Comparison of ENCODE assay signal across 22 cellular contexts in genomic region chr4:6621556-6621927, GRCh38. TPM values are rescaled to one million over a fixed set of nuclear protein-coding genes. Genes with fewer than 3 reads are reported as not detected.
A peak's percentile ranks its signal among the peaks of the same experiment; 100 is the strongest.
DNase-seq lines count a peak whose midpoint lies in the region; ATAC-seq, FAIRE-seq and TF ChIP-seq lines count a peak whose summit lies in the region.
"Had no signal": no experiment of that assay in that cellular context is flagged by ENCODE, and none has a peak within 500 bp of the region (broad histone marks: within the 10 kb centered on the region; RNA-seq: fewer than 3 reads in every experiment).

No MANE protein-coding gene starts in this region.

- DNase-seq in D341Med (ENCODE audit: low spot score): peak; percentile 37
- DNase-seq in NCI-H69 (lab: John Stamatoyannopoulos, UW): peak; percentile 14
- DNase-seq in endothelial cell of umbilical vein (ENCODE audit: low read depth, low spot score): no peak
- DNase-seq in spleen: peak; percentile 51
- DNase-seq in stimulated activated CD4-positive, alpha-beta T cell treated with anti-CD3 and anti-CD28 coated beads, Interleukin-15, amount 100 ng/mL, for 24 hours: no peak
- DNase-seq in right lobe of liver: no peak
- DNase-seq in nucleus accumbens (lab: John Stamatoyannopoulos, UW): no peak
- DNase-seq: CD4-positive, alpha-beta T cell; COR-L47; DND-41; GM23248; KBM-7; MM.1S; NCI-H1092; NCI-H1436; NCI-H187 treated with DMSO at 0.1 percent for 48 hours; NCI-H748 treated with DMSO at 0.1 percent for 48 hours; NK-92 treated with Interleukin-12 subunit alpha and Interleukin-12 subunit beta, amount 100 ng/mL, for 24 hours had no signal

- H3K4me2 ChIP-seq in endothelial cell of umbilical vein (ENCODE audit: insufficient read depth, low read length): no peak overlapping the region

- H3K27ac ChIP-seq in endothelial cell of umbilical vein (ENCODE audit: insufficient read depth, low read depth, low read length): no peak overlapping the region
- no peak overlapping the region for H3K27ac ChIP-seq in spleen
- H3K27ac ChIP-seq in right lobe of liver: no peak overlapping the region
- H3K27ac ChIP-seq: GM23248, SJSA1 had no signal

- peaks cover 0 to 6% of the 10 kb centered on the region in 2 experiments for H3K36me3 ChIP-seq in endothelial cell of umbilical vein (ENCODE audit: control insufficient read depth in 2 of 2, extremely low read depth in 1 of 2, insufficient read depth in 2 of 2, low read length in 2 of 2)
- H3K36me3 ChIP-seq in spleen: peaks cover 0 to 56% (median 49%) of the 10 kb centered on the region in 6 donors
- peaks cover 0 to 16% (median 0%) of the 10 kb centered on the region in 4 donors for H3K36me3 ChIP-seq in right lobe of liver
- H3K36me3 ChIP-seq: HAP-1, SJSA1 had no signal

- WGBS in spleen, 5 donors: 77 to 90% (median 88%) methylated on average over 10 to 13 of the region's 13 CpGs
- WGBS in right lobe of liver (ENCODE audit: insufficient coverage, low coverage, low lambda C conversion rate, missing lambda C conversion rate): 67% methylated on average over 2 of the region's 13 CpGs

- CTCF ChIA-PET in endothelial cell of umbilical vein (lab: Charles Lee): no interaction called here

- BruUV-seq in endothelial cell of umbilical vein (replicated peaks; lab: Mats Ljungman, UMichigan): TSS peak; percentile 53

- no peak overlapping the region for H3K9ac ChIP-seq in endothelial cell of umbilical vein (replicated peaks; ENCODE audit: extremely low read depth, insufficient read depth, low read length)
- H3K9ac ChIP-seq: GM23248 had no signal

- H4K20me1 ChIP-seq in endothelial cell of umbilical vein (replicated peaks; ENCODE audit: control insufficient read depth, extremely low read depth, insufficient read depth, low read length): no peaks in the 10 kb centered on the region

- H3K79me2 ChIP-seq in endothelial cell of umbilical vein (ENCODE audit: control insufficient read depth, insufficient read depth, low read length): no peaks in the 10 kb centered on the region

- H3K4me3 ChIP-seq in endothelial cell of umbilical vein (replicated peaks in 1 of 3; ENCODE audit: insufficient read depth in 1 of 3, low read depth in 1 of 3, low read length in 3 of 3) (no peak overlapping the region), spleen (no peak overlapping the region), right lobe of liver (no peak overlapping the region)
- H3K4me3 ChIP-seq: GM23248, HAP-1, SJSA1 had no signal

- no peak for ATAC-seq in right lobe of liver
- ATAC-seq: Right ventricle myocardium inferior had no signal

- no peaks in the 10 kb centered on the region for H3K9me1 ChIP-seq in endothelial cell of umbilical vein (replicated peaks; ENCODE audit: control insufficient read depth, extremely low read depth, insufficient read depth, low read length)

- FAIRE-seq in endothelial cell of umbilical vein (lab: Jason Lieb, UNC): no peak
- FAIRE-seq: GM12891 had no signal

- TF ChIP-seq POLR2A in endothelial cell of umbilical vein (IDR thresholded peaks at IDR 0.05; ENCODE audit: low read depth, low read length) (no peak), spleen (IDR thresholded peaks at IDR 0.05) (no peak), right lobe of liver (IDR thresholded peaks at IDR 0.05) (no peak)

- H2AFZ ChIP-seq in endothelial cell of umbilical vein (ENCODE audit: low read depth, low read length): no peak overlapping the region
- H2AFZ ChIP-seq: GM23248 had no signal

- dilution Hi-C loops in endothelial cell of umbilical vein (cut with MboI; ENCODE audit: extremely low pct_ligation_motif_present, low sequenced_read_pairs): no loop called here

- H3K4me1 ChIP-seq in endothelial cell of umbilical vein (ENCODE audit: control insufficient read depth, extremely low read depth, insufficient read depth, low read length) (no peaks in the 10 kb centered on the region), spleen (no peaks in the 10 kb centered on the region), right lobe of liver (no peaks in the 10 kb centered on the region)
- H3K4me1 ChIP-seq: HAP-1, SJSA1 had no signal

- POLR2A ChIA-PET in endothelial cell of umbilical vein (lab: Charles Lee): no interaction called here

- intact Hi-C loops in endothelial cell of umbilical vein (cut with micrococcal nuclease) (no loop called here), spleen (cut with DNase I; ENCODE audit: low total_unique reads) (no loop called here), right lobe of liver (cut with DNase I) (no loop called here)

- H3K9me3 ChIP-seq in endothelial cell of umbilical vein (replicated peaks; ENCODE audit: control insufficient read depth, insufficient read depth, low read length): no peaks in the 10 kb centered on the region
- no peaks in the 10 kb centered on the region for H3K9me3 ChIP-seq in spleen
- no peaks in the 10 kb centered on the region for H3K9me3 ChIP-seq in right lobe of liver
- H3K9me3 ChIP-seq: HAP-1, SJSA1 had no signal

- TF ChIP-seq CTCF in endothelial cell of umbilical vein (IDR thresholded peaks at IDR 0.05; ENCODE audit: extremely low read depth in 1 of 2, insufficient read depth in 1 of 2, low read depth in 1 of 2, low read length in 2 of 2) (no peak), spleen (IDR thresholded peaks at IDR 0.05 in 8 of 11, conservative IDR thresholded peaks at IDR 0.05 in 3 of 11) (no peak), right lobe of liver (IDR thresholded peaks at IDR 0.05) (no peak)

- H3K27me3 ChIP-seq in endothelial cell of umbilical vein (ENCODE audit: control insufficient read depth in 2 of 2, insufficient read depth in 2 of 2, low read length in 2 of 2) (no peaks in the 10 kb centered on the region), spleen (replicated peaks in 1 of 7) (no peaks in the 10 kb centered on the region), right lobe of liver (no peaks in the 10 kb centered on the region)
- H3K27me3 ChIP-seq: SJSA1 had no signal

TF ChIP-seq in endothelial cell of umbilical vein, 7 proteins besides CTCF, POLR2A, EP300 and RAD21:
- TF ChIP-seq JUN (IDR thresholded peaks at IDR 0.05; ENCODE audit: borderline replicate concordance, insufficient read depth, insufficient read length, low read depth): no peak
- TF ChIP-seq MAX (IDR thresholded peaks at IDR 0.05; ENCODE audit: insufficient read depth, insufficient read length): no peak
- no peak for TF ChIP-seq POLR2AphosphoS5 (IDR thresholded peaks at IDR 0.05; ENCODE audit: insufficient read depth, low read depth, low read length)
- no peak for TF ChIP-seq EZH2 (IDR thresholded peaks at IDR 0.05; ENCODE audit: borderline replicate concordance, low read depth, low read length, severe bottlenecking)
- no peak for TF ChIP-seq MYC (IDR thresholded peaks at IDR 0.05; ENCODE audit: low read depth, low read length)
- no peak for TF ChIP-seq FOS (IDR thresholded peaks at IDR 0.05; ENCODE audit: borderline replicate concordance, insufficient read depth, low read length)
- TF ChIP-seq GATA2 (IDR thresholded peaks at IDR 0.05; ENCODE audit: insufficient read depth, insufficient read length, low read depth, low read length): no peak
TF ChIP-seq in endothelial cell of umbilical vein: peak in this region for 0.

RNA-seq across cellular contexts. Expression of gene MRFAP1, which starts 18.9 kb away (rescaled TPM):
- total RNA-seq in endothelial cell of umbilical vein (317 and 335 TPM in 2 replicates), spleen (100 to 1,000 TPM; 181 to 265 (median 227) TPM), right lobe of liver (100 to 1,000 TPM; 103 to 166 (median 129) TPM)
- polyA plus RNA-seq in endothelial cell of umbilical vein (119 and 170 TPM in 2 replicates), spleen (100 to 1,000 TPM; 133 to 299 (median 191) TPM)
- polyA plus RNA-seq in endothelial cell of umbilical vein (2011; cell fraction: cytosol; rRNA removed): 199 and 217 TPM in 2 replicates
- 103 and 123 TPM in 2 replicates for polyA plus RNA-seq in endothelial cell of umbilical vein (2011; cell fraction: nucleus; rRNA removed)
- polyA plus RNA-seq in endothelial cell of umbilical vein (2012): 279 and 381 TPM in 2 replicates
- 63.8 and 69.3 TPM in 2 replicates for polyA minus RNA-seq in endothelial cell of umbilical vein
- 46.6 TPM for polyA minus RNA-seq in endothelial cell of umbilical vein (2011; cell fraction: cytosol; rRNA and poly(A)+ RNA removed)
- polyA minus RNA-seq in endothelial cell of umbilical vein (2011; cell fraction: nucleus; rRNA and poly(A)+ RNA removed): 24.5 and 36.0 TPM in 2 replicates

RNA-seq across cellular contexts. Expression of gene MAN2B2, which starts 46.6 kb away (rescaled TPM):
- 15.7 and 24.2 TPM in 2 replicates for total RNA-seq in endothelial cell of umbilical vein
- 25.1 and 30.1 TPM in 2 replicates for polyA plus RNA-seq in endothelial cell of umbilical vein
- 14.1 and 16.0 TPM in 2 replicates for polyA plus RNA-seq in endothelial cell of umbilical vein (2011; cell fraction: cytosol; rRNA removed)
- 16.2 and 18.1 TPM in 2 replicates for polyA plus RNA-seq in endothelial cell of umbilical vein (2011; cell fraction: nucleus; rRNA removed)
- 15.8 and 18.0 TPM in 2 replicates for polyA plus RNA-seq in endothelial cell of umbilical vein (2012)
- polyA minus RNA-seq in endothelial cell of umbilical vein: 28.0 and 28.9 TPM in 2 replicates
- 7.1 TPM for polyA minus RNA-seq in endothelial cell of umbilical vein (2011; cell fraction: cytosol; rRNA and poly(A)+ RNA removed)
- polyA minus RNA-seq in endothelial cell of umbilical vein (2011; cell fraction: nucleus; rRNA and poly(A)+ RNA removed): 9.9 and 11.3 TPM in 2 replicates
- 10 to 100 TPM; 25.8 to 40.3 (median 34.0) TPM for total RNA-seq in spleen
- polyA plus RNA-seq in spleen: 10 to 100 TPM in 1 of 3 donors, 1 to 10 TPM in 2; 7.9 to 10.5 (median 9.0) TPM
- 10 to 100 TPM; 22.3 to 34.1 (median 27.5) TPM for total RNA-seq in right lobe of liver

Comparison
In these comparisons a context has a peak if more than half of its experiments do, and no peak if none do; other contexts are left out.
1. DNase-seq: peak in D341Med (single experiment), NCI-H69 (single experiment) and spleen (single experiment); none in endothelial cell of umbilical vein (single experiment), stimulated activated CD4-positive, alpha-beta T cell treated with anti-CD3 and anti-CD28 coated beads, Interleukin-15, amount 100 ng/mL, for 24 hours (single experiment), right lobe of liver (0 of 3) and nucleus accumbens (0 of 56).